ENCODE assay signal across 18 cellular contexts in the genomic region with DNA sequence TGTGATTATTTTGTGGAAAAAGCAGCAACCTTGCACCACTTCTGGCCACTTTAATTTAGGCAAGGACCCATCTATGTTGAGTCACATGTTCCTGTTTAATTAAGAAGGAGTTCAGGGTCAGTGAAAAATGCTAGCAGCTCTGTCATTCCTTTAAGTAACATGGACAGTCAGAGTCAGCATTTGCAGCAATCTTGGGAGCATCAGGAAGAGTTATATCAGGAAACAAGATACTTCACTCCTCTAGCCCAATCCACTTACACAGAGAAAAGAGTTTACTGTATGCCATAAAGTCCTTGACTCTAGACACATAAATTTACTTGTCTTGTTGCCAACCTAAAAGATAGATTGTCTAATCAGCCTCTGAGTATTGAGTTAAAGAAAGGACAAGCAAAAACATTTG.
"Had no signal": no experiment of that assay in that cellular context is flagged by ENCODE, and none has a peak within 500 bp of the region (broad histone marks: within the 10 kb centered on the region; RNA-seq: fewer than 3 reads in every experiment).

No MANE protein-coding gene starts in this region.

- H3K4me1 Mint-ChIP-seq: activated naive CD4-positive, alpha-beta T cell treated with anti-CD3 and anti-CD28 coated beads, Interleukin-2, amount 50 U/mL, for 24 hours; natural killer cell had no signal

- H3K36me3 ChIP-seq: gastroesophageal sphincter, heart left ventricle, tibial nerve had no signal

- H3K4me3 Mint-ChIP-seq: activated naive CD4-positive, alpha-beta T cell treated with anti-CD3 and anti-CD28 coated beads, Interleukin-2, amount 50 U/mL, for 24 hours; memory B cell; natural killer cell; T-helper 1 cell treated with Interleukin-12 subunit alpha and Interleukin-12 subunit beta and Interleukin-4 antibody, amounts not matched to agents 30 μg/mL and 1 μg/mL, for 36 hours had no signal

- H3K4me3 ChIP-seq: gastroesophageal sphincter, heart left ventricle, tibial nerve had no signal

- H3K27me3 Mint-ChIP-seq: activated naive CD4-positive, alpha-beta T cell treated with anti-CD3 and anti-CD28 coated beads, Interleukin-2, amount 50 U/mL, for 24 hours; memory B cell had no signal

- H3K9me3 ChIP-seq: gastroesophageal sphincter, heart left ventricle, tibial nerve had no signal

- H3K9me3 Mint-ChIP-seq: activated naive CD4-positive, alpha-beta T cell treated with anti-CD3 and anti-CD28 coated beads, Interleukin-2, amount 50 U/mL, for 24 hours; memory B cell; natural killer cell; T-helper 1 cell treated with Interleukin-12 subunit alpha and Interleukin-12 subunit beta and Interleukin-4 antibody, amounts not matched to agents 30 μg/mL and 1 μg/mL, for 36 hours had no signal

- DNase-seq: activated CD4-positive, alpha-beta T cell treated with anti-CD3 and anti-CD28 coated beads for 1 hour; activated CD4-positive, alpha-beta T cell treated with anti-CD3 and anti-CD28 coated beads, Interleukin-2, amount 50 U/mL, for 4 hours; activated gamma-delta T cell; effector CD4-positive, alpha-beta T cell; heart left ventricle; left ventricle myocardium superior; natural killer cell; nucleus accumbens; retina; stimulated activated CD4-positive, alpha-beta T cell treated with anti-CD3 and anti-CD28 coated beads, Interleukin-2, amount 100 ng/mL, for 24 hours; stimulated activated naive CD4-positive, alpha-beta T cell treated with Interleukin-2 at 50 U/mL for 16 hours; substantia nigra had no signal

- H3K36me3 Mint-ChIP-seq: natural killer cell had no signal

- H3K27me3 ChIP-seq: gastroesophageal sphincter, heart left ventricle, tibial nerve had no signal

- H3K27ac ChIP-seq: gastroesophageal sphincter, heart left ventricle, tibial nerve, VCaP had no signal

- H3K27ac Mint-ChIP-seq: activated naive CD4-positive, alpha-beta T cell treated with anti-CD3 and anti-CD28 coated beads, Interleukin-2, amount 50 U/mL, for 24 hours; memory B cell; natural killer cell; T-helper 1 cell treated with Interleukin-12 subunit alpha and Interleukin-12 subunit beta and Interleukin-4 antibody, amounts not matched to agents 30 μg/mL and 1 μg/mL, for 36 hours had no signal

- ATAC-seq: gastroesophageal sphincter, heart left ventricle, left ventricle myocardium superior, natural killer cell had no signal
